ENCODE assay signal across 9 cellular contexts in the genomic region with DNA sequence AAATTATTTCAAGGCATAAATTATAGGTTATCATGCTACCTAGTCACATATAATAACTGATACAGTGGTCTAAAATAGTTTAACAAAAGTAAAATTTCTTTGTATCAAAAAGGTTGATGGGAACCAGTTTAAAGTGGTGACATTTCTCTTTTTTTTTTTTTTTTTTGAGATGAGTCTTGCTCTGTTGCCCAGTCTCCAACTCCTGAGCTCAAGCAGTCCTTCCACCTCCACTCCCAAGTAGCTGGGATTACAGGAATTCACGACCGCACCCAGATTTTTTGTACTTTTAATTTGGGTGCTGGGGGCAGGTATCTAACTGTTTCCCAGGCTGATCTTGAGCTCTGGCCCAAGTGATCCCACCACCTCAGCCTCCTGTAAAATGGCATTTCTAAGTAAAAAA. TPM values are rescaled to one million over a fixed set of nuclear protein-coding genes. Genes with fewer than 3 reads are reported as not detected.
DNase-seq lines count a peak whose midpoint lies in the region; ATAC-seq and TF ChIP-seq lines count a peak whose summit lies in the region.
"Had no signal": no experiment of that assay in that cellular context is flagged by ENCODE, and none has a peak within 500 bp of the region (broad histone marks: within the 10 kb centered on the region; RNA-seq: fewer than 3 reads in every experiment).

No MANE protein-coding gene starts in this region.

- peaks cover 39% of the 10 kb centered on the region for H3K4me1 Mint-ChIP-seq in activated CD4-positive, alpha-beta memory T cell treated with anti-CD3 and anti-CD28 coated beads, Interleukin-2, amount 10 ng/mL, durations not matched to agents 7 days and 5 days
- no peaks in the 10 kb centered on the region for H3K4me1 Mint-ChIP-seq in glutamatergic neuron (ENCODE audit: low read depth, unreplicated experiment)
- peaks cover 33% of the 10 kb centered on the region for H3K4me1 Mint-ChIP-seq in stimulated activated effector memory CD8-positive, alpha-beta T cell treated with anti-CD3 and anti-CD28 coated beads, Interleukin-12 subunit alpha, Interleukin-12 subunit beta, amount 100 ng/mL, for 72 hours

- H3K4me3 Mint-ChIP-seq in activated CD4-positive, alpha-beta memory T cell treated with anti-CD3 and anti-CD28 coated beads, Interleukin-2, amount 10 ng/mL, durations not matched to agents 7 days and 5 days, result peak overlapping the region; percentile 93
- peak overlapping the region; percentile 69 for H3K4me3 Mint-ChIP-seq in glutamatergic neuron (ENCODE audit: unreplicated experiment)
- peak overlapping the region; percentile 74 for H3K4me3 Mint-ChIP-seq in stimulated activated effector memory CD8-positive, alpha-beta T cell treated with anti-CD3 and anti-CD28 coated beads, Interleukin-12 subunit alpha, Interleukin-12 subunit beta, amount 100 ng/mL, for 72 hours

- peak overlapping the region; percentile 93 for H3K27ac Mint-ChIP-seq in activated CD4-positive, alpha-beta memory T cell treated with anti-CD3 and anti-CD28 coated beads, Interleukin-2, amount 10 ng/mL, durations not matched to agents 7 days and 5 days
- H3K27ac Mint-ChIP-seq in glutamatergic neuron (ENCODE audit: unreplicated experiment), result no peak overlapping the region
- H3K27ac Mint-ChIP-seq in stimulated activated effector memory CD8-positive, alpha-beta T cell treated with anti-CD3 and anti-CD28 coated beads, Interleukin-12 subunit alpha, Interleukin-12 subunit beta, amount 100 ng/mL, for 72 hours, result peak overlapping the region; percentile 85

- peaks cover 27% of the 10 kb centered on the region for H3K36me3 Mint-ChIP-seq in activated CD4-positive, alpha-beta memory T cell treated with anti-CD3 and anti-CD28 coated beads, Interleukin-2, amount 10 ng/mL, durations not matched to agents 7 days and 5 days (ENCODE audit: low read depth)
- H3K36me3 Mint-ChIP-seq in glutamatergic neuron (ENCODE audit: unreplicated experiment), result no peaks in the 10 kb centered on the region
- H3K36me3 Mint-ChIP-seq in stimulated activated effector memory CD8-positive, alpha-beta T cell treated with anti-CD3 and anti-CD28 coated beads, Interleukin-12 subunit alpha, Interleukin-12 subunit beta, amount 100 ng/mL, for 72 hours, result peaks cover 16% of the 10 kb centered on the region

- peaks cover under 1% of the 10 kb centered on the region for H3K9me3 Mint-ChIP-seq in activated CD4-positive, alpha-beta memory T cell treated with anti-CD3 and anti-CD28 coated beads, Interleukin-2, amount 10 ng/mL, durations not matched to agents 7 days and 5 days
- no peaks in the 10 kb centered on the region for H3K9me3 Mint-ChIP-seq in glutamatergic neuron (ENCODE audit: unreplicated experiment)
- no peaks in the 10 kb centered on the region for H3K9me3 Mint-ChIP-seq in stimulated activated effector memory CD8-positive, alpha-beta T cell treated with anti-CD3 and anti-CD28 coated beads, Interleukin-12 subunit alpha, Interleukin-12 subunit beta, amount 100 ng/mL, for 72 hours

- DNase-seq in HFF-Myc (ENCODE audit: extremely low read depth, low read depth), result no peak
- DNase-seq in activated CD4-positive, alpha-beta memory T cell treated with anti-CD3 and anti-CD28 coated beads, Interleukin-2, amount 10 ng/mL, durations not matched to agents 7 days and 5 days, result no peak
- DNase-seq in glutamatergic neuron, result no peak
- no peak for DNase-seq in stimulated activated effector memory CD8-positive, alpha-beta T cell treated with anti-CD3 and anti-CD28 coated beads, Interleukin-12 subunit alpha, Interleukin-12 subunit beta, amount 100 ng/mL, for 72 hours (ENCODE audit: low spot score in 2 of 2)
- DNase-seq in Ammon's horn (ENCODE audit: low spot score), result no peak
- no peak for DNase-seq in CD1c-positive myeloid dendritic cell (ENCODE audit: extremely low spot score)
- DNase-seq in HCEC 1CT, result no peak
- DNase-seq: NCI-H146 had no signal

- POLR2A ChIA-PET in activated CD4-positive, alpha-beta memory T cell treated with anti-CD3 and anti-CD28 coated beads, Interleukin-2, amount 10 ng/mL, durations not matched to agents 7 days and 5 days (lab: Charles Lee), result interaction anchor here (0.6 to 4.0 kb wide), 9 partner anchors 8 to 1713 kb away, joined by 3 to 77 read pairs (median 8); partner anchors contain the start of genes MMADHC, PRPF40A, RBM43 and RIF1

- no peak for TF ChIP-seq CTCF in HFF-Myc (IDR thresholded peaks at IDR 0.05; ENCODE audit: low read depth, low read length, missing control alignments)
- no peak for TF ChIP-seq CTCF in glutamatergic neuron (IDR thresholded peaks at IDR 0.05; ENCODE audit: partially characterized antibody, unreplicated experiment)

- peak overlapping the region; percentile 58; the same call in 1 of the 2 replicates for H3K4me3 ChIP-seq in HFF-Myc (replicated peaks; ENCODE audit: low read depth, low read length)

- H3K27me3 Mint-ChIP-seq in activated CD4-positive, alpha-beta memory T cell treated with anti-CD3 and anti-CD28 coated beads, Interleukin-2, amount 10 ng/mL, durations not matched to agents 7 days and 5 days, result no peaks in the 10 kb centered on the region
- no peaks in the 10 kb centered on the region for H3K27me3 Mint-ChIP-seq in glutamatergic neuron (ENCODE audit: unreplicated experiment)

- CTCF ChIA-PET in activated CD4-positive, alpha-beta memory T cell treated with anti-CD3 and anti-CD28 coated beads, Interleukin-2, amount 10 ng/mL, durations not matched to agents 7 days and 5 days (lab: Charles Lee), result interaction anchor here (0.6 to 2.5 kb wide), 6 partner anchors 28 to 147 kb away, joined by 3 to 18 read pairs (median 4); partner anchors contain the start of gene RBM43

- no peak for ATAC-seq in stimulated activated effector memory CD8-positive, alpha-beta T cell treated with anti-CD3 and anti-CD28 coated beads, Interleukin-12 subunit alpha, Interleukin-12 subunit beta, amount 100 ng/mL, for 72 hours
- ATAC-seq in GM18858 (IDR thresholded peaks at IDR 0.05; ENCODE audit: unreplicated experiment), result no peak

RNA-seq across cellular contexts. Expression of gene NMI, which starts 1.0 kb away (rescaled TPM):
- total RNA-seq in activated CD4-positive, alpha-beta memory T cell treated with anti-CD3 and anti-CD28 coated beads, Interleukin-2, amount 10 ng/mL, durations not matched to agents 7 days and 5 days, result 10 to 100 TPM; 70.5 to 77.0 TPM
- total RNA-seq in glutamatergic neuron (ENCODE audit: unreplicated experiment), result 0.34 TPM

RNA-seq across cellular contexts. Expression of gene RBM43, which starts 28.8 kb away (rescaled TPM):
- total RNA-seq in activated CD4-positive, alpha-beta memory T cell treated with anti-CD3 and anti-CD28 coated beads, Interleukin-2, amount 10 ng/mL, durations not matched to agents 7 days and 5 days, result 1 to 10 TPM; 8.5 to 8.9 TPM
- 1.1 TPM for total RNA-seq in glutamatergic neuron (ENCODE audit: unreplicated experiment)

Comparison
In these comparisons a context has a peak if more than half of its experiments do, and no peak if none do; other contexts are left out.
1. RNA of gene NMI, which starts 1.0 kb away (total RNA-seq): 70.5 to 77.0 TPM in activated CD4-positive, alpha-beta memory T cell treated with anti-CD3 and anti-CD28 coated beads, Interleukin-2, amount 10 ng/mL, durations not matched to agents 7 days and 5 days; 0.34 TPM in glutamatergic neuron (single experiment); every median in the first group is over 10 times any median in the second.
2. Peak in every context shown above with its lines, with median percentiles within 50 percentile points of each other: H3K4me3 Mint-ChIP-seq.